ENCODE assay signal across 8 cellular contexts in the genomic region with DNA sequence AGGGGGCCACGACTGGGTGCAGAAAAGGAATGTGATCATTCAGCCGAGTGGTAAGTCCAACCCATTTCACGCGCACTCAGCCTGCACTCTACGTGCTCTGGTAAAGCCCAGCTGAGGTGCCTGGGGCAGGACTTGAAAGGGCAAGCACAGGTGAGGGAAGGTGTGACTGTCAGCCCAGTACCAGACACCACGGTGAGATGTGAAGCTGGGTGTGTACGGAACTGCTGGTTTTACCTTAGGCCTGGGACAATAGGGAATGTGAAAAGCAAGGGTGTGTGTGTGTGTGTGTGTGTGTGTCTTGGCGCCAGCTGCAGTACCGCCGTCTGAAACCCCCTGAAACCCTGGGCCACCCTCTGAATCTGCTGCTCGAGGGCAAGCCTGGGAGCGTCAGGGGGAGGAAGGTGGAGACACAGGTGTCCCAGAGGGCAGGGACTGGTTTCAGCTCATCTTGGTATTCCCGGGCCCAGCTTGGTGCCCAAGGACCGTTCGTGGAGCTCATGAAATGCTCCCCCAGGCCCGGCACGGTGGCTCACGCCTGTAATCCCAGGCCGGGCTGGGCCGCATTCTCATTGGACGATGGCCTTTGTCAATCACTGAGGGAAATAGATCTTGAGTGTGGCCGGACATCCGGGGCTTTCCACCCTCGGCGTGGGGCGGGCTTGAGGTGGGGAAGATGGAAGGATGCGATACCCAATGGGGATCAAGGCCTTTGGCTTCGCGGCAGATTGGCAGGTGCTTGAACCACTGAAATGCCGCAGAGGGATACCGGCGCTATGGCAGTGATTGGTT. TPM values are rescaled to one million over a fixed set of nuclear protein-coding genes. Genes with fewer than 3 reads are reported as not detected.
DNase-seq lines count a peak whose midpoint lies in the region; ATAC-seq, FAIRE-seq and TF ChIP-seq lines count a peak whose summit lies in the region.

No MANE protein-coding gene starts in this region.

- H3K9me3 ChIP-seq in BE2C: no peaks in the 10 kb centered on the region

- peak; percentile 91 for ATAC-seq in HG03457 (IDR thresholded peaks at IDR 0.05; ENCODE audit: unreplicated experiment)

- peak; percentile 68 for FAIRE-seq in colon (lab: Jason Lieb, UNC)

- peak overlapping the region; percentile 89 for H3K4me3 ChIP-seq in BE2C (ENCODE audit: low read depth, low read length)

- H3K27me3 ChIP-seq in BE2C: no peaks in the 10 kb centered on the region

- TF ChIP-seq CTCF in BE2C (IDR thresholded peaks at IDR 0.05; ENCODE audit: low read depth, low read length): no peak

- peaks cover 8% of the 10 kb centered on the region for H3K36me3 ChIP-seq in BE2C

- H3K4me1 ChIP-seq in BE2C: peaks cover 4% of the 10 kb centered on the region

- DNase-seq in BE2C (peak; percentile 100), GM19240 (ENCODE audit: insufficient read length, low spot score) (peak; percentile 99), NCI-H524 (lab: John Stamatoyannopoulos, UW) (peak; percentile 100), kidney glomerular epithelial cell (lab: John Stamatoyannopoulos, UW) (peak; percentile 99)
- peak; percentile 98 to 99 for DNase-seq in activated CD4-positive, alpha-beta T cell treated with anti-CD3 and anti-CD28 coated beads for 4 hours
- peak; percentile 99 to 100 for DNase-seq in stimulated activated CD4-positive, alpha-beta T cell treated with anti-CD3 and anti-CD28 coated beads, Interleukin-15, amount 100 ng/mL, for 48 hours (ENCODE audit: low read depth in 2 of 2)

RNA-seq across cellular contexts. Expression of gene ST6GALNAC1, which starts 27.8 kb away (rescaled TPM):
- polyA plus RNA-seq in BE2C (2012; ENCODE audit: insufficient read depth, insufficient read length, low read depth): 1.4 TPM

RNA-seq across cellular contexts. Expression of gene MXRA7, which starts 39.4 kb away (rescaled TPM):
- polyA plus RNA-seq in BE2C (2012; ENCODE audit: insufficient read depth, insufficient read length, low read depth): 240 TPM

RNA-seq across cellular contexts. Expression of gene JMJD6, which starts 55.1 kb away (rescaled TPM):
- polyA plus RNA-seq in BE2C (2012; ENCODE audit: insufficient read depth, insufficient read length, low read depth): 93.3 TPM

RNA-seq across cellular contexts. Expression of gene METTL23, which starts 55.3 kb away (rescaled TPM):
- 18.0 TPM for polyA plus RNA-seq in BE2C (2012; ENCODE audit: insufficient read depth, insufficient read length, low read depth)

Comparison
In these comparisons a context has a peak if more than half of its experiments do, and no peak if none do; other contexts are left out.
1. Peak in every context shown above with its lines: DNase-seq, ATAC-seq and H3K4me3 ChIP-seq.